Comparison of ENCODE assay signal across 1 cellular context in genomic region chr2:101199153-101199810, GRCh38.
TF ChIP-seq lines count a peak whose summit lies in the region.

No MANE protein-coding gene starts in this region.

TF ChIP-seq in H1, 55 proteins besides CTCF, POLR2A, EP300 and RAD21:
- TF ChIP-seq CHD7 (IDR thresholded peaks at IDR 0.05; ENCODE audit: insufficient replicate concordance, low read length) (no peak), SIRT6 (IDR thresholded peaks at IDR 0.05; ENCODE audit: low read length) (no peak), MAX (IDR thresholded peaks at IDR 0.05) (no peak), POU5F1 (IDR thresholded peaks at IDR 0.05; ENCODE audit: low read depth, low read length) (no peak), SP4 (IDR thresholded peaks at IDR 0.05; ENCODE audit: low read length) (no peak), USF2 (IDR thresholded peaks at IDR 0.05; ENCODE audit: low read length) (no peak), JUN (IDR thresholded peaks at IDR 0.05; ENCODE audit: low read depth, low read length) (no peak), MAFK (IDR thresholded peaks at IDR 0.05; ENCODE audit: low read depth, low read length) (peak; percentile 53; the same call in 1 of the 2 replicates), CHD1 (IDR thresholded peaks at IDR 0.05; ENCODE audit: low read depth, low read length) (no peak), SIN3A (conservative IDR thresholded peaks at IDR 0.05 in 1 of 2, IDR thresholded peaks at IDR 0.05 in 1 of 2; ENCODE audit: low read depth in 1 of 2, low read length in 2 of 2) (no peak), SIX5 (IDR thresholded peaks at IDR 0.05; ENCODE audit: low read depth, low read length) (no peak), BRCA1 (IDR thresholded peaks at IDR 0.05; ENCODE audit: low read depth, low read length) (no peak), BACH1 (IDR thresholded peaks at IDR 0.05; ENCODE audit: low read length) (peak; percentile 60; the same call in 1 of the 2 replicates), TAF7 (optimal IDR thresholded peaks at IDR 0.05; ENCODE audit: borderline replicate concordance, low read depth, low read length) (no peak), RXRA (IDR thresholded peaks at IDR 0.05; ENCODE audit: insufficient read depth, low read depth, low read length) (no peak), EGR1 (IDR thresholded peaks at IDR 0.05; ENCODE audit: borderline replicate concordance, low read depth, low read length) (no peak)
